ENCODE assay signal across 1 cellular context in the genomic region with DNA sequence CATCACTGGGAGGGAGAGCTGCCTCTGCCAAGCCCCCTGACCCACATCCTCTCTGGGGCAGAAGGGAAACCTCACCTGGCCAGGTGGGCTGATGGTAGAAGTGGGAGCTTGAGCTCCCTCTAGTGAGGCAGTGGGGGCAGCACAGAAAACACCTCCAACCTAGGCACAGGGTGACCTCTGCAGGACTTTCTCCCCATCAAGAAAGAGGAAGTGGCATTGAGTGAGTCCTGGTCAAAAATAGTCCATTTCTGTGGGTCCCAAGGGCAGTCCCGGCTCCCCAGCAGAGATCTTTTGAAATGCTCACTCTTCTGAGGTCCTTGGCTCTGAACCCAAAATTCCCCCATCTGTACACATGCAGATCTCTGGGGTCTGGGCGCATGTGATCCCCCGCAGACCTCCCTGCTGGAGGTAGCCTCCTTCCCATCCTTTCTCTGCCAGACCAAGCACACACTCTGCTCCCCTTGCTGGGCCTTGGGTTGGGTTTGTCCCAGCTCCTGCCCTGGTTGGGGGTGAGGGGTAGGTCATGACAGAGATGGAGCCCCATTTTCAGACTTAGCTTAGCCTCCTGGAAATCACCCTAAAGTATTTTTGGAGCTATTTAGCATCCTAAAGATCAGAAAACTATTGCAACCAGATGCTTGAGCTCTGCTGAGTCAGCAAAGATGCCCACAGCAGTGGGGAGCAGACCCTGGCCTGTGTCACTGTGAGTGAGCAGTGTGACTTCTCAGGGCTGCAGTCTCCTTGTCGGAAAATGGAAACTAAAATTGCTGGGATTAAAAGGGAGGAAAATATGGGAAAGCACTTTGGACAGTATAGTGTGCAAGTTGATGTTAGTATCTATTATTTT.
TF ChIP-seq lines count a peak whose summit lies in the region.

No MANE protein-coding gene starts in this region.

TF ChIP-seq in liver, 16 proteins besides CTCF, POLR2A, EP300 and RAD21 (continued from another document):
- TF ChIP-seq, protein P1, sequence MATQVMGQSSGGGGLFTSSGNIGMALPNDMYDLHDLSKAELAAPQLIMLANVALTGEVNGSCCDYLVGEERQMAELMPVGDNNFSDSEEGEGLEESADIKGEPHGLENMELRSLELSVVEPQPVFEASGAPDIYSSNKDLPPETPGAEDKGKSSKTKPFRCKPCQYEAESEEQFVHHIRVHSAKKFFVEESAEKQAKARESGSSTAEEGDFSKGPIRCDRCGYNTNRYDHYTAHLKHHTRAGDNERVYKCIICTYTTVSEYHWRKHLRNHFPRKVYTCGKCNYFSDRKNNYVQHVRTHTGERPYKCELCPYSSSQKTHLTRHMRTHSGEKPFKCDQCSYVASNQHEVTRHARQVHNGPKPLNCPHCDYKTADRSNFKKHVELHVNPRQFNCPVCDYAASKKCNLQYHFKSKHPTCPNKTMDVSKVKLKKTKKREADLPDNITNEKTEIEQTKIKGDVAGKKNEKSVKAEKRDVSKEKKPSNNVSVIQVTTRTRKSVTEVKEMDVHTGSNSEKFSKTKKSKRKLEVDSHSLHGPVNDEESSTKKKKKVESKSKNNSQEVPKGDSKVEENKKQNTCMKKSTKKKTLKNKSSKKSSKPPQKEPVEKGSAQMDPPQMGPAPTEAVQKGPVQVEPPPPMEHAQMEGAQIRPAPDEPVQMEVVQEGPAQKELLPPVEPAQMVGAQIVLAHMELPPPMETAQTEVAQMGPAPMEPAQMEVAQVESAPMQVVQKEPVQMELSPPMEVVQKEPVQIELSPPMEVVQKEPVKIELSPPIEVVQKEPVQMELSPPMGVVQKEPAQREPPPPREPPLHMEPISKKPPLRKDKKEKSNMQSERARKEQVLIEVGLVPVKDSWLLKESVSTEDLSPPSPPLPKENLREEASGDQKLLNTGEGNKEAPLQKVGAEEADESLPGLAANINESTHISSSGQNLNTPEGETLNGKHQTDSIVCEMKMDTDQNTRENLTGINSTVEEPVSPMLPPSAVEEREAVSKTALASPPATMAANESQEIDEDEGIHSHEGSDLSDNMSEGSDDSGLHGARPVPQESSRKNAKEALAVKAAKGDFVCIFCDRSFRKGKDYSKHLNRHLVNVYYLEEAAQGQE (IDR thresholded peaks at IDR 0.05): no peak
- no peak for TF ChIP-seq SP1 (IDR thresholded peaks at IDR 0.05)
- no peak for TF ChIP-seq GABPA (IDR thresholded peaks at IDR 0.05 in 1 of 2, conservative IDR thresholded peaks at IDR 0.05 in 1 of 2)
- TF ChIP-seq HNF4A (conservative IDR thresholded peaks at IDR 0.05): no peak
